Comparison of ENCODE assay signal across 13 cellular contexts in genomic region chr1:99218572-99218971, GRCh38.
A peak's percentile ranks its signal among the peaks of the same experiment; 100 is the strongest.
DNase-seq lines count a peak whose midpoint lies in the region; ATAC-seq lines count a peak whose summit lies in the region.
"Had no signal": no experiment of that assay in that cellular context is flagged by ENCODE, and none has a peak within 500 bp of the region (broad histone marks: within the 10 kb centered on the region; RNA-seq: fewer than 3 reads in every experiment).

No MANE protein-coding gene starts in this region.

- peak; percentile 5 for DNase-seq in left kidney (ENCODE audit: low read depth, low spot score)
- DNase-seq in SW 1271 (lab: John Stamatoyannopoulos, UW) = no peak
- no peak for DNase-seq in dedifferentiated amniotic fluid mesenchymal stem cell (ENCODE audit: extremely low spot score)
- DNase-seq in activated CD4-positive, CD25-positive, alpha-beta regulatory T cell (lab: John Stamatoyannopoulos, UW) = no peak
- DNase-seq: DMS153, NCI-H1048, NCI-H345, T-helper 1 cell had no signal

- peak; percentile 15 for ATAC-seq in GM18511 (IDR thresholded peaks at IDR 0.05; ENCODE audit: unreplicated experiment)
- ATAC-seq in GM21390 (IDR thresholded peaks at IDR 0.05; ENCODE audit: unreplicated experiment) = peak; percentile 16
- ATAC-seq in HG02973 (IDR thresholded peaks at IDR 0.05; ENCODE audit: unreplicated experiment) = peak; percentile 19
- ATAC-seq in HG02588 (IDR thresholded peaks at IDR 0.05; ENCODE audit: unreplicated experiment) = no peak
- ATAC-seq: K562 had no signal
